In genomic region chr10:99711129-99711719, GRCh38 we compare ENCODE assay signal across 8 cellular contexts. TPM values are rescaled to one million over a fixed set of nuclear protein-coding genes. Genes with fewer than 3 reads are reported as not detected.
DNase-seq lines count a peak whose midpoint lies in the region; ATAC-seq and TF ChIP-seq lines count a peak whose summit lies in the region.

No MANE protein-coding gene starts in this region.

- H3K4me2 ChIP-seq in MM.1S (ENCODE audit: low read depth, low read length): no peak overlapping the region

- POLR2A ChIA-PET in activated CD8-positive, alpha-beta T cell treated with anti-CD3 and anti-CD28 coated beads for 36 hours (lab: Charles Lee): no interaction called here

- H3K4me3 Mint-ChIP-seq in Calu3 (ENCODE audit: low read depth, unreplicated experiment): no peak overlapping the region
- H3K4me3 Mint-ChIP-seq in activated CD8-positive, alpha-beta T cell treated with anti-CD3 and anti-CD28 coated beads for 36 hours: no peak overlapping the region

- peaks cover 17% of the 10 kb centered on the region for H3K36me3 Mint-ChIP-seq in Calu3 (ENCODE audit: insufficient read depth, unreplicated experiment)
- H3K36me3 Mint-ChIP-seq in activated CD8-positive, alpha-beta T cell treated with anti-CD3 and anti-CD28 coated beads for 36 hours (ENCODE audit: low read depth): peaks cover 16% of the 10 kb centered on the region

- H3K9me2 ChIP-seq in MM.1S (replicated peaks; ENCODE audit: insufficient read depth, low read length): no peaks in the 10 kb centered on the region

- CTCF ChIA-PET in Calu3 (lab: Charles Lee): interaction anchor here (1.2 kb wide), 1 partner anchor 21 kb away, joined by 3 read pairs; the partner anchor contains the start of genes COX15 and CUTC
- CTCF ChIA-PET in activated CD8-positive, alpha-beta T cell treated with anti-CD3 and anti-CD28 coated beads for 36 hours (lab: Charles Lee): interaction anchor here (0.6 to 3.9 kb wide), 14 partner anchors 15 to 318 kb away, joined by 3 to 15 read pairs (median 4); partner anchors contain the start of genes ENTPD7 and SLC25A28

- no peak overlapping the region for H3K27ac ChIP-seq in MM.1S (ENCODE audit: low read length)
- no peak overlapping the region for H3K27ac ChIP-seq in gastrocnemius medialis

- no peak overlapping the region for H3K27ac Mint-ChIP-seq in Calu3 (ENCODE audit: unreplicated experiment)
- no peak overlapping the region for H3K27ac Mint-ChIP-seq in activated CD8-positive, alpha-beta T cell treated with anti-CD3 and anti-CD28 coated beads for 36 hours

- H3K79me2 ChIP-seq in MM.1S (ENCODE audit: low read length): no peaks in the 10 kb centered on the region

- H3F3A ChIP-seq in MM.1S (ENCODE audit: insufficient read depth, low read length): no peaks in the 10 kb centered on the region

- H3K36me3 ChIP-seq in MM.1S (replicated peaks; ENCODE audit: insufficient read depth, low read length) (no peaks in the 10 kb centered on the region; the same call in 1 of the 2 replicates), gastrocnemius medialis (peaks cover 0 to 28% of the 10 kb centered on the region in 2 donors)

- no peaks in the 10 kb centered on the region for H4K20me1 ChIP-seq in MM.1S (ENCODE audit: insufficient read depth, low read length)

- H2AFZ ChIP-seq in MM.1S (ENCODE audit: low read length): no peak overlapping the region

- no peaks in the 10 kb centered on the region for H3K9me3 Mint-ChIP-seq in Calu3 (ENCODE audit: low read depth, unreplicated experiment)
- no peaks in the 10 kb centered on the region for H3K9me3 Mint-ChIP-seq in activated CD8-positive, alpha-beta T cell treated with anti-CD3 and anti-CD28 coated beads for 36 hours

- ATAC-seq in GM18861 (IDR thresholded peaks at IDR 0.05; ENCODE audit: unreplicated experiment) (peak; percentile 51), gastrocnemius medialis (peak; percentile 54 to 75)
- peak; percentile 72 for ATAC-seq in activated CD8-positive, alpha-beta T cell treated with anti-CD3 and anti-CD28 coated beads for 36 hours

- no peak for TF ChIP-seq POLR2A in gastrocnemius medialis (IDR thresholded peaks at IDR 0.05)

- DNase-seq in Calu3 (peak; percentile 14), MM.1S (peak; percentile 37), glomerular endothelial cell (ENCODE audit: extremely low read depth, low read depth, low spot score) (peak; percentile 33), gastrocnemius medialis (no peak), NCI-H128 (lab: John Stamatoyannopoulos, UW; ENCODE audit: unreplicated experiment) (no peak), NCI-H2081 treated with DMSO at 0.1 percent for 48 hours (lab: John Stamatoyannopoulos, UW) (no peak)
- peak; percentile 56 for DNase-seq in activated CD8-positive, alpha-beta T cell treated with anti-CD3 and anti-CD28 coated beads for 36 hours

- H3K9me3 ChIP-seq in MM.1S (replicated peaks; ENCODE audit: insufficient read depth, low read length) (no peaks in the 10 kb centered on the region), gastrocnemius medialis (no peaks in the 10 kb centered on the region)

- in situ Hi-C loops in gastrocnemius medialis (cut with MboI; ENCODE audit: low sequenced_read_pairs in 4 of 4): loop anchor here in 3 of 4 donors (10.0 to 25.0 kb wide), 2 partner anchors 96 to 274 kb away; partner anchors contain the start of gene GOT1 (in 2 of the 3)

- H3K27me3 ChIP-seq in MM.1S (replicated peaks; ENCODE audit: insufficient read depth, low read length): no peaks in the 10 kb centered on the region
- H3K27me3 ChIP-seq in gastrocnemius medialis: no peaks in the 10 kb centered on the region

- intact Hi-C loops in Calu3 (cut with micrococcal nuclease; ENCODE audit: unreplicated experiment): loop anchor here (1.0 to 5.0 kb wide), 4 partner anchors 81 to 318 kb away; no protein-coding TSS in a partner anchor
- intact Hi-C loops in activated CD8-positive, alpha-beta T cell treated with anti-CD3 and anti-CD28 coated beads for 36 hours (cut with micrococcal nuclease): loop anchor here (5.0 kb wide), 1 partner anchor 89 kb away; the partner anchor contains the start of gene SLC25A28
- intact Hi-C loops in gastrocnemius medialis (cut with DNase I; ENCODE audit: low total_unique reads): loop anchor here (2.0 to 5.0 kb wide), 3 partner anchors 99 to 279 kb away; partner anchors contain the start of gene GOT1

- no peaks in the 10 kb centered on the region for H3K27me3 Mint-ChIP-seq in Calu3 (ENCODE audit: unreplicated experiment)
- no peaks in the 10 kb centered on the region for H3K27me3 Mint-ChIP-seq in activated CD8-positive, alpha-beta T cell treated with anti-CD3 and anti-CD28 coated beads for 36 hours

- no peaks in the 10 kb centered on the region for H3K4me1 ChIP-seq in MM.1S (ENCODE audit: low read length)
- no peaks in the 10 kb centered on the region for H3K4me1 ChIP-seq in gastrocnemius medialis

- no peaks in the 10 kb centered on the region for H3K4me1 Mint-ChIP-seq in Calu3 (ENCODE audit: low read depth, unreplicated experiment)
- H3K4me1 Mint-ChIP-seq in activated CD8-positive, alpha-beta T cell treated with anti-CD3 and anti-CD28 coated beads for 36 hours (ENCODE audit: low read depth): peaks cover 10% of the 10 kb centered on the region

- no TSS peak for BruUV-seq in Calu3 (replicated peaks; lab: Mats Ljungman, UMichigan)

- no peak overlapping the region for H3K9ac ChIP-seq in MM.1S (ENCODE audit: low read length)

- TF ChIP-seq CTCF in Calu3 (IDR thresholded peaks at IDR 0.05; ENCODE audit: unreplicated experiment) (no peak), MM.1S (IDR thresholded peaks at IDR 0.05; ENCODE audit: low read length) (peak; percentile 49), gastrocnemius medialis (IDR thresholded peaks at IDR 0.05 in 4 of 5, conservative IDR thresholded peaks at IDR 0.05 in 1 of 5) (peak in 3 of 5 experiments; percentile 25 to 52 (median 34))
- peak; percentile 59 for TF ChIP-seq CTCF in activated CD8-positive, alpha-beta T cell treated with anti-CD3 and anti-CD28 coated beads for 36 hours (IDR thresholded peaks at IDR 0.05)

- no peak overlapping the region for H3K4me3 ChIP-seq in MM.1S (ENCODE audit: low read length)
- no peak overlapping the region for H3K4me3 ChIP-seq in gastrocnemius medialis

RNA-seq across cellular contexts. Expression of gene COX15, which starts 20.7 kb away (rescaled TPM):
- 35.3 and 41.0 TPM in 2 replicates for total RNA-seq in Calu3 (2022)
- total RNA-seq in activated CD8-positive, alpha-beta T cell treated with anti-CD3 and anti-CD28 coated beads for 36 hours: 10 to 100 TPM; 34.2 to 35.3 TPM
- 20.3 and 32.6 TPM in 2 replicates for total RNA-seq in glomerular endothelial cell
- 10 to 100 TPM; 28.1 to 45.3 (median 32.5) TPM for total RNA-seq in gastrocnemius medialis

RNA-seq across cellular contexts. Expression of gene CUTC, which starts 20.8 kb away (rescaled TPM):
- total RNA-seq in Calu3 (2022): 9.3 and 9.6 TPM in 2 replicates
- total RNA-seq in activated CD8-positive, alpha-beta T cell treated with anti-CD3 and anti-CD28 coated beads for 36 hours: 10 to 100 TPM; 37.4 to 38.1 TPM
- total RNA-seq in glomerular endothelial cell: 10.2 and 13.1 TPM in 2 replicates
- total RNA-seq in gastrocnemius medialis: 100 to 1,000 TPM in 3 of 4 donors, 10 to 100 TPM in 1; 85.2 to 172 (median 126) TPM

RNA-seq across cellular contexts. Expression of gene ENTPD7, which starts 51.9 kb away (rescaled TPM):
- total RNA-seq in Calu3 (2022) (6.3 and 7.4 TPM in 2 replicates), glomerular endothelial cell (15.4 and 20.7 TPM in 2 replicates), gastrocnemius medialis (1 to 10 TPM in 2 of 4 donors, under 1 TPM in 2; 0.32 to 1.1 (median 0.76) TPM)
- total RNA-seq in activated CD8-positive, alpha-beta T cell treated with anti-CD3 and anti-CD28 coated beads for 36 hours: 1 to 10 TPM; 1.9 to 2.2 TPM

Comparison
In these comparisons a context has a peak if more than half of its experiments do, and no peak if none do; other contexts are left out.
1. DNase-seq: peak in Calu3 (single experiment), MM.1S (single experiment), activated CD8-positive, alpha-beta T cell treated with anti-CD3 and anti-CD28 coated beads for 36 hours (single experiment) and glomerular endothelial cell (single experiment); none in gastrocnemius medialis (0 of 2), NCI-H128 (single experiment) and NCI-H2081 treated with DMSO at 0.1 percent for 48 hours (single experiment).
2. Peak in every context shown above with its lines, with median percentiles within 50 percentile points of each other: ATAC-seq.